In genomic region chr4:23091674-23092073, GRCh38 we compare ENCODE assay signal across 22 cellular contexts.
"Had no signal": no experiment of that assay in that cellular context is flagged by ENCODE, and none has a peak within 500 bp of the region (broad histone marks: within the 10 kb centered on the region; RNA-seq: fewer than 3 reads in every experiment).

No MANE protein-coding gene starts in this region.

- DNase-seq: activated CD4-positive, alpha-beta T cell treated with anti-CD3 and anti-CD28 coated beads for 1 hour; activated CD8-positive, alpha-beta memory T cell treated with anti-CD3 and anti-CD28 coated beads for 24 hours; activated CD8-positive, alpha-beta memory T cell treated with anti-CD3 and anti-CD28 coated beads, Interleukin-2, amount 50 U/mL, for 48 hours; activated effector memory CD4-positive, alpha-beta T cell treated with Interleukin-2 at 50 U/mL for 16 hours; activated naive CD4-positive, alpha-beta T cell treated with anti-CD3 and anti-CD28 coated beads, Interleukin-2, amount 10 ng/mL, durations not matched to agents 7 days and 5 days; activated naive CD8-positive, alpha-beta T cell treated with anti-CD3 and anti-CD28 coated beads, Interleukin-2, amount 50 U/mL, for 24 hours; activated T-cell treated with anti-CD3 and anti-CD28 coated beads, Interleukin-2, amount 50 U/mL, for 48 hours; anterior cingulate cortex; caudate nucleus; dorsolateral prefrontal cortex; foreskin keratinocyte; nucleus accumbens; posterior cingulate gyrus; stimulated activated CD4-positive, alpha-beta T cell treated with anti-CD3 and anti-CD28 coated beads, Interleukin-12 subunit alpha, Interleukin-12 subunit beta, amount 100 ng/mL, for 4 hours; stimulated activated CD4-positive, alpha-beta T cell treated with anti-CD3 and anti-CD28 coated beads, Interleukin-1b, Interleukin-23, amount 100 ng/mL, for 48 hours; stimulated activated naive CD8-positive, alpha-beta T cell treated with anti-CD3 and anti-CD28 coated beads, Interleukin-15, Interleukin-2, amounts not matched to agents 100 U/mL and 50 U/mL, for 24 hours; T-helper 9 cell; uterus had no signal

- FAIRE-seq: keratinocyte had no signal

- H3K9me3 ChIP-seq: uterus had no signal

- H3K27me3 ChIP-seq: dorsolateral prefrontal cortex, foreskin keratinocyte, tibial nerve, uterus had no signal

- H3K4me1 ChIP-seq: foreskin keratinocyte, tibial nerve, uterus had no signal

- H3K36me3 ChIP-seq: tibial nerve, uterus had no signal

- H3K27ac ChIP-seq: dorsolateral prefrontal cortex, foreskin keratinocyte, tibial nerve, uterus, VCaP had no signal

- H3K4me3 ChIP-seq: dorsolateral prefrontal cortex, lung, tibial nerve, uterus had no signal
